ENCODE assay signal across 23 cellular contexts in genomic region chr3:157093096-157093495, GRCh38.
A peak's percentile ranks its signal among the peaks of the same experiment; 100 is the strongest.
DNase-seq lines count a peak whose midpoint lies in the region; ATAC-seq, FAIRE-seq and TF ChIP-seq lines count a peak whose summit lies in the region.
"Had no signal": no experiment of that assay in that cellular context is flagged by ENCODE, and none has a peak within 500 bp of the region (broad histone marks: within the 10 kb centered on the region; RNA-seq: fewer than 3 reads in every experiment).

No MANE protein-coding gene starts in this region.

- H3K9me3 ChIP-seq in CD4-positive, alpha-beta memory T cell (ENCODE audit: control insufficient read depth in 1 of 2, low read length in 2 of 2): no peaks in the 10 kb centered on the region
- H3K9me3 ChIP-seq in OCI-LY3 (ENCODE audit: insufficient read depth, low read length): no peaks in the 10 kb centered on the region
- H3K9me3 ChIP-seq: ascending aorta, upper lobe of left lung had no signal

- POLR2A ChIA-PET in activated CD4-positive, alpha-beta T cell treated with anti-CD3 and anti-CD28 coated beads, Interleukin-2, amount 10 ng/mL, durations not matched to agents 7 days and 5 days (lab: Charles Lee): interaction anchor here (0.5 kb wide), 1 partner anchor 537 kb away, joined by 3 read pairs; no protein-coding TSS in a partner anchor
- POLR2A ChIA-PET in CD4-positive, alpha-beta memory T cell (lab: Charles Lee; ENCODE audit: partially characterized antibody): interaction anchor here (3.0 kb wide), 1 partner anchor 67 kb away, joined by 12 read pairs; the partner anchor contains the start of gene CCNL1

- peaks cover 57% of the 10 kb centered on the region for H3K4me1 Mint-ChIP-seq in activated CD4-positive, alpha-beta T cell treated with anti-CD3 and anti-CD28 coated beads, Interleukin-2, amount 10 ng/mL, durations not matched to agents 7 days and 5 days
- H3K4me1 Mint-ChIP-seq in CD4-positive, alpha-beta memory T cell: peaks cover 27 to 41% (median 34%) of the 10 kb centered on the region in 4 donors

- no peak overlapping the region for H3K4me3 ChIP-seq in CD4-positive, alpha-beta memory T cell (ENCODE audit: low read length in 2 of 2)
- 0 out of 2 replicates have a peak overlapping the region, but pooled peaks have one; percentile 6 for H3K4me3 ChIP-seq in OCI-LY3 (ENCODE audit: low read length)
- H3K4me3 ChIP-seq: ascending aorta, upper lobe of left lung had no signal

- no peak for DNase-seq in activated CD4-positive, alpha-beta T cell treated with anti-CD3 and anti-CD28 coated beads, Interleukin-2, amount 10 ng/mL, durations not matched to agents 7 days and 5 days
- no peak for DNase-seq in activated CD4-positive, alpha-beta T cell treated with anti-CD3 and anti-CD28 coated beads, Interleukin-2, amount 50 U/mL, for 4 hours
- peak in 1 of 5 donors; percentile 23 for DNase-seq in CD4-positive, alpha-beta memory T cell
- no peak for DNase-seq in urothelium cell line (ENCODE audit: low spot score)
- DNase-seq: activated CD8-positive, alpha-beta memory T cell treated with anti-CD3 and anti-CD28 coated beads for 24 hours; activated effector memory CD4-positive, alpha-beta T cell treated with anti-CD3 and anti-CD28 coated beads, Interleukin-2, amount 50 U/mL, for 16 hours; DMS53; foreskin fibroblast; mammary epithelial cell; naive B cell; NCI-H2107; NCI-H526; stimulated activated naive B cell treated with anti-CD40 and anti-IgM and Interleukin-4, amounts not matched to agents 10 μg/mL and 1 μg/mL and 100 μg/mL, for 72 hours; upper lobe of left lung had no signal

- intact Hi-C loops in CD4-positive, alpha-beta memory T cell (cut with micrococcal nuclease): no loop called here

- no peaks in the 10 kb centered on the region for H3K36me3 Mint-ChIP-seq in activated CD4-positive, alpha-beta T cell treated with anti-CD3 and anti-CD28 coated beads, Interleukin-2, amount 10 ng/mL, durations not matched to agents 7 days and 5 days (ENCODE audit: low read depth)
- no peaks in the 10 kb centered on the region for H3K36me3 Mint-ChIP-seq in CD4-positive, alpha-beta memory T cell
- H3K36me3 Mint-ChIP-seq: naive B cell had no signal

- H3K4me2 ChIP-seq in OCI-LY3 (ENCODE audit: low read length): peak overlapping the region; percentile 43

- CTCF ChIA-PET in activated CD4-positive, alpha-beta T cell treated with anti-CD3 and anti-CD28 coated beads, Interleukin-2, amount 10 ng/mL, durations not matched to agents 7 days and 5 days (lab: Charles Lee): interaction anchor here (1.1 to 3.1 kb wide), 9 partner anchors 9 to 419 kb away, joined by 3 to 22 read pairs (median 4); partner anchors contain the start of gene TIPARP
- CTCF ChIA-PET in CD4-positive, alpha-beta memory T cell (lab: Charles Lee; ENCODE audit: partially characterized antibody): interaction anchor here (0.9 to 20.1 kb wide), 4 partner anchors 11 to 419 kb away, joined by 3 to 346 read pairs (median 10); no protein-coding TSS in a partner anchor

- ATAC-seq in GM21447 (IDR thresholded peaks at IDR 0.05; ENCODE audit: unreplicated experiment): peak; percentile 12
- ATAC-seq in GM18498 (IDR thresholded peaks at IDR 0.05; ENCODE audit: unreplicated experiment): no peak
- ATAC-seq in HG03135 (IDR thresholded peaks at IDR 0.05; ENCODE audit: unreplicated experiment): no peak
- ATAC-seq: HCT116; SK-N-SH treated with all-trans-retinoic acid at 6 μM for 48 hours; stimulated activated naive B cell treated with anti-CD40 and anti-IgM and Interleukin-4, amounts not matched to agents 10 μg/mL and 1 μg/mL and 100 μg/mL, for 72 hours had no signal

- no peaks in the 10 kb centered on the region for H3K79me2 ChIP-seq in OCI-LY3 (ENCODE audit: low read length)

- peaks cover 7% of the 10 kb centered on the region for H3K9me3 Mint-ChIP-seq in activated CD4-positive, alpha-beta T cell treated with anti-CD3 and anti-CD28 coated beads, Interleukin-2, amount 10 ng/mL, durations not matched to agents 7 days and 5 days
- no peaks in the 10 kb centered on the region for H3K9me3 Mint-ChIP-seq in CD4-positive, alpha-beta memory T cell
- H3K9me3 Mint-ChIP-seq: naive B cell had no signal

- peaks cover 27% of the 10 kb centered on the region for H3K4me1 ChIP-seq in CD4-positive, alpha-beta memory T cell (ENCODE audit: insufficient read depth, low read length)
- H3K4me1 ChIP-seq in OCI-LY3 (ENCODE audit: low read length): peaks cover 47% of the 10 kb centered on the region

- no peak overlapping the region for H2AFZ ChIP-seq in OCI-LY3 (ENCODE audit: low read depth, low read length)

- no peak for TF ChIP-seq CTCF in OCI-LY3 (IDR thresholded peaks at IDR 0.05; ENCODE audit: low read depth, low read length)

- H4K20me1 ChIP-seq in OCI-LY3 (ENCODE audit: insufficient read depth, low read length): no peaks in the 10 kb centered on the region

- H3K4me3 Mint-ChIP-seq in activated CD4-positive, alpha-beta T cell treated with anti-CD3 and anti-CD28 coated beads, Interleukin-2, amount 10 ng/mL, durations not matched to agents 7 days and 5 days: no peak overlapping the region
- H3K4me3 Mint-ChIP-seq in CD4-positive, alpha-beta memory T cell: peak overlapping the region in 5 of 8 donors; percentile 26 to 64 (median 30)
- H3K4me3 Mint-ChIP-seq: naive B cell; stimulated activated naive B cell treated with anti-CD40 and anti-IgM and Interleukin-4, amounts not matched to agents 10 μg/mL and 1 μg/mL and 100 μg/mL, for 72 hours had no signal

- H3K27me3 Mint-ChIP-seq in activated CD4-positive, alpha-beta T cell treated with anti-CD3 and anti-CD28 coated beads, Interleukin-2, amount 10 ng/mL, durations not matched to agents 7 days and 5 days: no peaks in the 10 kb centered on the region
- H3K27me3 Mint-ChIP-seq in CD4-positive, alpha-beta memory T cell: no peaks in the 10 kb centered on the region

- no peaks in the 10 kb centered on the region for H3K27me3 ChIP-seq in CD4-positive, alpha-beta memory T cell (ENCODE audit: insufficient read depth, low read length)
- 0 out of 2 replicates have a peak, but pooled peaks cover 2% of the 10 kb centered on the region for H3K27me3 ChIP-seq in OCI-LY3 (ENCODE audit: low read depth, low read length)
- H3K27me3 ChIP-seq: ascending aorta, upper lobe of left lung had no signal

- no peak for FAIRE-seq in urothelium cell line (lab: Jason Lieb, UNC)
- FAIRE-seq: TTC549 had no signal

- H3K9ac ChIP-seq in OCI-LY3 (ENCODE audit: low read length): no peak overlapping the region

- H3K27ac ChIP-seq in CD4-positive, alpha-beta memory T cell (ENCODE audit: low read depth, low read length): no peak overlapping the region
- H3K27ac ChIP-seq in OCI-LY3 (ENCODE audit: low read length): no peak overlapping the region
- H3K27ac ChIP-seq: ascending aorta, C4-2B, upper lobe of left lung had no signal

- no peaks in the 10 kb centered on the region for H3K36me3 ChIP-seq in CD4-positive, alpha-beta memory T cell (ENCODE audit: insufficient read depth, low read length)
- H3K36me3 ChIP-seq in OCI-LY3 (replicated peaks; ENCODE audit: low read depth, low read length): no peaks in the 10 kb centered on the region
- H3K36me3 ChIP-seq: ascending aorta, upper lobe of left lung had no signal

- H3K27ac Mint-ChIP-seq in activated CD4-positive, alpha-beta T cell treated with anti-CD3 and anti-CD28 coated beads, Interleukin-2, amount 10 ng/mL, durations not matched to agents 7 days and 5 days: peak overlapping the region; percentile 42
- H3K27ac Mint-ChIP-seq in CD4-positive, alpha-beta memory T cell: peak overlapping the region in 4 of 7 donors; percentile 30 to 87 (median 57)
- H3K27ac Mint-ChIP-seq: naive B cell; stimulated activated naive B cell treated with anti-CD40 and anti-IgM and Interleukin-4, amounts not matched to agents 10 μg/mL and 1 μg/mL and 100 μg/mL, for 72 hours had no signal
